21 cellular contexts compared by ENCODE assay signal in genomic region chr22:17402304-17402703, GRCh38. TPM values are rescaled to one million over a fixed set of nuclear protein-coding genes. Genes with fewer than 3 reads are reported as not detected.
"Had no signal": no experiment of that assay in that cellular context is flagged by ENCODE, and none has a peak within 500 bp of the region (broad histone marks: within the 10 kb centered on the region; RNA-seq: fewer than 3 reads in every experiment).

No MANE protein-coding gene starts in this region.

- H3K36me3 ChIP-seq: MG63, SJCRH30 had no signal

- H3K27me3 ChIP-seq: MG63, SJCRH30 had no signal

- H3K4me1 ChIP-seq: SJCRH30 had no signal

- H3K4me3 ChIP-seq: MG63, SJCRH30 had no signal

- H3K9me3 ChIP-seq: MG63, SJCRH30 had no signal

- ATAC-seq: HepG2, SK-N-SH treated with all-trans-retinoic acid at 6 μM for 48 hours had no signal

- DNase-seq: IMR-90, Karpas-422, KG1, MG63, NCI-H1092, NCI-H1105 treated with DMSO at 0.1 percent for 48 hours, NCI-H1417 treated with DMSO at 0.1 percent for 48 hours, NCI-H146, NCI-H1694 treated with DMSO at 0.1 percent for 48 hours, NCI-H1930, NCI-H2081, NCI-H2107, NCI-H2227 treated with DMSO at 0.1 percent for 48 hours, NCI-H524 treated with DMSO at 0.1 percent for 48 hours, NCI-H69, NCI-H774, SHP77 treated with DMSO at 0.1 percent for 48 hours had no signal

- H3K27ac ChIP-seq: RWPE1, SJCRH30 had no signal

RNA-seq across cellular contexts. Expression of gene CECR2, which starts 33.0 kb away (rescaled TPM):
- total RNA-seq: HepG2, IMR-90 had no signal
- polyA plus RNA-seq: HepG2 had no signal
